In genomic region chr7:21426286-21426957, GRCh38 we compare ENCODE assay signal across 8 cellular contexts. TPM values are rescaled to one million over a fixed set of nuclear protein-coding genes. Genes with fewer than 3 reads are reported as not detected.
A peak's percentile ranks its signal among the peaks of the same experiment; 100 is the strongest.
DNase-seq lines count a peak whose midpoint lies in the region; ATAC-seq and TF ChIP-seq lines count a peak whose summit lies in the region.

No MANE protein-coding gene starts in this region.

- H3K27me3 Mint-ChIP-seq in CD14-positive monocyte (ENCODE audit: low read depth in 3 of 3) (peaks cover 0 to 2% (median 0%) of the 10 kb centered on the region in 3 donors), IgD-negative memory B cell (no peaks in the 10 kb centered on the region), MCF 10A (ENCODE audit: insufficient read depth, unreplicated experiment) (no peaks in the 10 kb centered on the region)

- no peaks in the 10 kb centered on the region for H3K9me3 ChIP-seq in mononuclear cell (ENCODE audit: low read depth, low read length)

- H3K4me1 Mint-ChIP-seq in CD14-positive monocyte (peaks cover 34% of the 10 kb centered on the region), IgD-negative memory B cell (peaks cover 27 to 37% (median 34%) of the 10 kb centered on the region in 3 donors), MCF 10A (ENCODE audit: insufficient read depth, unreplicated experiment) (peaks cover 6% of the 10 kb centered on the region)

- no peak for ATAC-seq in HG02798 (IDR thresholded peaks at IDR 0.05; ENCODE audit: poor library complexity, unreplicated experiment)

- H3K9me3 Mint-ChIP-seq in CD14-positive monocyte (no peaks in the 10 kb centered on the region), IgD-negative memory B cell (no peaks in the 10 kb centered on the region), MCF 10A (ENCODE audit: unreplicated experiment) (no peaks in the 10 kb centered on the region)

- H3K4me3 Mint-ChIP-seq in CD14-positive monocyte (peak overlapping the region; percentile 84 to 95), IgD-negative memory B cell (peak overlapping the region; percentile 95 to 100 (median 99)), MCF 10A (ENCODE audit: unreplicated experiment) (peak overlapping the region; percentile 100)

- TF ChIP-seq CTCF in CD14-positive monocyte (IDR thresholded peaks at IDR 0.05) (no peak), MCF 10A (IDR thresholded peaks at IDR 0.05; ENCODE audit: unreplicated experiment) (no peak)

- H3K36me3 Mint-ChIP-seq in CD14-positive monocyte = peaks cover 0 to 11% of the 10 kb centered on the region in 2 donors
- no peaks in the 10 kb centered on the region for H3K36me3 Mint-ChIP-seq in IgD-negative memory B cell
- H3K36me3 Mint-ChIP-seq in MCF 10A (ENCODE audit: insufficient read depth, unreplicated experiment) = no peaks in the 10 kb centered on the region

- BruUV-seq in MCF 10A (replicated peaks; lab: Mats Ljungman, UMichigan) = TSS peak; percentile 88

- CTCF ChIA-PET in MCF 10A (lab: Yijun Ruan, JAX) = interaction anchor here (0.6 to 1.4 kb wide), 6 partner anchors 9 to 590 kb away, joined by 3 to 9 read pairs (median 3); no protein-coding TSS in a partner anchor

- H3K27ac Mint-ChIP-seq in CD14-positive monocyte (peak overlapping the region; percentile 60 to 89 (median 82)), IgD-negative memory B cell (peak overlapping the region; percentile 90 to 100 (median 96)), MCF 10A (ENCODE audit: low read depth, unreplicated experiment) (peak overlapping the region; percentile 99)

- H3K4me3 ChIP-seq in mononuclear cell (ENCODE audit: low read length) = peak overlapping the region; percentile 90

- H3K27me3 ChIP-seq in mononuclear cell (ENCODE audit: insufficient read depth, low read length) = no peaks in the 10 kb centered on the region

- H3K4me1 ChIP-seq in mononuclear cell (ENCODE audit: insufficient read depth, low read length) = peaks cover 34% of the 10 kb centered on the region

- DNase-seq in CD14-positive monocyte (ENCODE audit: low spot score) (no peak), MCF 10A (ENCODE audit: unreplicated experiment) (peak; percentile 53), NCI-H1694 treated with DMSO at 0.1 percent for 48 hours (lab: John Stamatoyannopoulos, UW) (no peak), Ammon's horn (ENCODE audit: low spot score) (no peak), HCEC 1CT (no peak)

- intact Hi-C loops in CD14-positive monocyte (cut with micrococcal nuclease) = loop anchor here (5.0 kb wide), 1 partner anchor 69 kb away; no protein-coding TSS in a partner anchor
- intact Hi-C loops in MCF 10A (cut with micrococcal nuclease) = loop anchor here (2.0 to 10.0 kb wide), 4 partner anchors 59 to 632 kb away; no protein-coding TSS in a partner anchor

- POLR2A ChIA-PET in MCF 10A (lab: Yijun Ruan, JAX) = interaction anchor here (0.6 to 1.7 kb wide), 17 partner anchors 9 to 900 kb away, joined by 3 to 10 read pairs (median 3); no protein-coding TSS in a partner anchor

RNA-seq across cellular contexts. Expression of gene SP4, which starts 1.5 kb away (rescaled TPM):
- polyA plus RNA-seq in CD14-positive monocyte = 1 to 10 TPM; 1.3 to 1.8 TPM
- polyA plus RNA-seq in IgD-negative memory B cell = 12.6 TPM
- total RNA-seq in MCF 10A (2022) = 4.4 and 6.5 TPM in 2 replicates
- 40.6 TPM for total RNA-seq in mononuclear cell
